Comparison of ENCODE assay signal across 16 cellular contexts in the genomic region with DNA sequence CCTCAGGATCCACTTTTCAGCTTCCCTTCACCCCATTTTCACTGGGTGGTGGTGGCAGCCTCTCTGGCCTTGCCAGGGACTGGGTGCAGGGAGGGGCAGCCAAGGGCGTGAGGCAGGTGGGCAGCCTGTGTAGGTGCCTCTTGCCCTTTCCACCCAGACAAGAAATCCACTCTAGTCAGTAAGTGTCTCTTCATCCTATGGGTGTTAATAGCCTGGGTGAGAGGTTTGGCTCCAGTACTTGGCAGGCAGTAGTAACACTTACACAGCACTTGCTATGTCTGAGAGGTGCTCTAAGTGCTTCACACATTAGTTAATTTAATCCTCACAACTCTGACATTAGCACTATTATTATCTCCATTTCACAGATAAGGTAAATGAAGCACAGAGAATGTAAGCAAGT.
A peak's percentile ranks its signal among the peaks of the same experiment; 100 is the strongest.
DNase-seq lines count a peak whose midpoint lies in the region; ATAC-seq and TF ChIP-seq lines count a peak whose summit lies in the region.
"Had no signal": no experiment of that assay in that cellular context is flagged by ENCODE, and none has a peak within 500 bp of the region (broad histone marks: within the 10 kb centered on the region; RNA-seq: fewer than 3 reads in every experiment).

No MANE protein-coding gene starts in this region.

- no peak overlapping the region for H3K4me3 ChIP-seq in dorsolateral prefrontal cortex

- H3K4me3 Mint-ChIP-seq in mesothelial cell of epicardium, result no peak overlapping the region

- peak overlapping the region; percentile 83 for H3K27ac Mint-ChIP-seq in mesothelial cell of epicardium

- DNase-seq in DMS79 treated with DMSO at 0.1 percent for 48 hours (lab: John Stamatoyannopoulos, UW) (peak; percentile 88), NCI-H2029 treated with DMSO at 0.1 percent for 48 hours (lab: John Stamatoyannopoulos, UW) (peak; percentile 58), dorsolateral prefrontal cortex (no peak), mesothelial cell of epicardium (ENCODE audit: low spot score in 2 of 2, unreplicated experiment in 2 of 2) (no peak), AG20443 (ENCODE audit: low spot score) (no peak), SKM-1 (lab: John Stamatoyannopoulos, UW; ENCODE audit: unreplicated experiment) (no peak), left lobe of liver (ENCODE audit: low spot score) (no peak), RKO (ENCODE audit: low spot score) (no peak)
- DNase-seq: DMS153, H7, KG1, NCI-H1694, NCI-H2171 treated with DMSO at 0.1 percent for 48 hours, NCI-H510A treated with DMSO at 0.1 percent for 48 hours had no signal

- no peaks in the 10 kb centered on the region for H3K27me3 ChIP-seq in dorsolateral prefrontal cortex

- intact Hi-C loops in dorsolateral prefrontal cortex (cut with DNase I), result no loop called here

- H3K36me3 Mint-ChIP-seq in mesothelial cell of epicardium, result no peaks in the 10 kb centered on the region

- H3K9me3 Mint-ChIP-seq in mesothelial cell of epicardium, result peaks cover 7% of the 10 kb centered on the region

- no peak for ATAC-seq in left lobe of liver
- ATAC-seq: HepG2 had no signal

- H3K27ac ChIP-seq in dorsolateral prefrontal cortex, result peak overlapping the region in 31 of 59 donors; percentile 3 to 81 (median 53)
- H3K27ac ChIP-seq: C4-2B had no signal

- peaks cover 52% of the 10 kb centered on the region for H3K4me1 Mint-ChIP-seq in mesothelial cell of epicardium

- TF ChIP-seq CTCF in dorsolateral prefrontal cortex (IDR thresholded peaks at IDR 0.05 in 54 of 56, conservative IDR thresholded peaks at IDR 0.05 in 2 of 56; ENCODE audit: low read depth in 1 of 56, partially characterized antibody in 56 of 56) (no peak), mesothelial cell of epicardium (IDR thresholded peaks at IDR 0.05; ENCODE audit: unreplicated experiment) (no peak)

- no peaks in the 10 kb centered on the region for H3K27me3 Mint-ChIP-seq in mesothelial cell of epicardium (ENCODE audit: low read depth)

Comparison
In these comparisons a context has a peak if more than half of its experiments do, and no peak if none do; other contexts are left out.
1. DNase-seq: peak in DMS79 treated with DMSO at 0.1 percent for 48 hours (single experiment) and NCI-H2029 treated with DMSO at 0.1 percent for 48 hours (single experiment); none in dorsolateral prefrontal cortex (0 of 10), mesothelial cell of epicardium (0 of 2), AG20443 (single experiment), SKM-1 (single experiment), left lobe of liver (single experiment) and RKO (single experiment).